Comparison of ENCODE assay signal across 1 cellular context in the genomic region with DNA sequence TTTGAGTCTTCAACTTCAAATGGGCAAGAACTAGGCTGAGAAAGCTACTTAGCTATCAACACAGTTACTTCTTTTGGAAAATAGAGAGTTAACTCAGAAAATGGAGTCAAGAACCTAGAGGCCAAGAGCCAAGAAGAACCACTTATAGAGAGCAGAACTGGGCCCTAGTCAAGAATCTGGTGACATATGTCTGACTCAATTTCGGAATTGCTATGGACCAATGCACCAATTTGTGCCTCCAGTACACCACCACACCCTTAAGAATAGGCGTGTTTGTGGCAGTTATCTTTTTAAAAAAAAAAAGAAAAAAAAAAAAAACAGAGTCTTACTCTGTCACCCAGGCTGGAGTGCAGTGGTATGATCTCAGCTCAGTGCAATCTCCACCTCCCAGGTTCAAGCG.
A peak's percentile ranks its signal among the peaks of the same experiment; 100 is the strongest.
TF ChIP-seq lines count a peak whose summit lies in the region.

No MANE protein-coding gene starts in this region.

TF ChIP-seq in K562, 482 proteins besides CTCF, POLR2A, EP300 and RAD21:
- TF ChIP-seq ZNF584 (CRISPR knock-in tag; IDR thresholded peaks at IDR 0.05; ENCODE audit: low read depth) (peak; percentile 99), CHAMP1 (IDR thresholded peaks at IDR 0.05) (no peak)
